ENCODE assay signal across 1 cellular context in genomic region chr4:157220026-157220881, GRCh38.
A peak's percentile ranks its signal among the peaks of the same experiment; 100 is the strongest.
TF ChIP-seq lines count a peak whose summit lies in the region.

Gene GRIA2 (plus strand): TSS chr4:157220728. CDS start chr4:157221043, 315 bp downstream.

TF ChIP-seq in H1, 55 proteins besides CTCF, POLR2A, EP300 and RAD21 (continued from another document):
- TF ChIP-seq MAX (IDR thresholded peaks at IDR 0.05) (peak; percentile 66), BACH1 (IDR thresholded peaks at IDR 0.05; ENCODE audit: low read length) (peak; percentile 66; the same call in 1 of the 2 replicates), KDM4A (IDR thresholded peaks at IDR 0.05; ENCODE audit: low read depth, low read length, severe bottlenecking) (peak; percentile 69), CBX8 (IDR thresholded peaks at IDR 0.05; ENCODE audit: borderline replicate concordance, low read depth, low read length) (no peak), HDAC2 (IDR thresholded peaks at IDR 0.05; ENCODE audit: borderline replicate concordance in 1 of 2, low read depth in 2 of 2, low read length in 2 of 2) (peak; percentile 89 to 91; a peak in 3 of 4 replicates), SUZ12 (IDR thresholded peaks at IDR 0.05; ENCODE audit: low read length) (peak; percentile 15; the same call in 1 of the 2 replicates), TAF7 (optimal IDR thresholded peaks at IDR 0.05; ENCODE audit: borderline replicate concordance, low read depth, low read length) (peak; percentile 53), KDM1A (IDR thresholded peaks at IDR 0.05; ENCODE audit: borderline replicate concordance, low read length) (no peak; the same call in 1 of the 2 replicates), RBBP5 (IDR thresholded peaks at IDR 0.05; ENCODE audit: borderline replicate concordance, low read depth, low read length) (peak; percentile 85), CHD2 (IDR thresholded peaks at IDR 0.05; ENCODE audit: low read length) (0 out of 2 replicates have a peak, but pooled peaks have one; percentile 27), SP4 (IDR thresholded peaks at IDR 0.05; ENCODE audit: low read length) (no peak), NRF1 (IDR thresholded peaks at IDR 0.05; ENCODE audit: low read depth, low read length) (no peak), ZNF274 (IDR thresholded peaks at IDR 0.05; ENCODE audit: borderline replicate concordance, extremely low read depth, low read length) (no peak), ASH2L (IDR thresholded peaks at IDR 0.05; ENCODE audit: low read length) (peak; percentile 61), SIN3A (conservative IDR thresholded peaks at IDR 0.05 in 1 of 2, IDR thresholded peaks at IDR 0.05 in 1 of 2; ENCODE audit: low read depth in 1 of 2, low read length in 2 of 2) (peak; percentile 95 to 96; a peak in 3 of 4 replicates)
- TF ChIP-seq, protein P1, sequence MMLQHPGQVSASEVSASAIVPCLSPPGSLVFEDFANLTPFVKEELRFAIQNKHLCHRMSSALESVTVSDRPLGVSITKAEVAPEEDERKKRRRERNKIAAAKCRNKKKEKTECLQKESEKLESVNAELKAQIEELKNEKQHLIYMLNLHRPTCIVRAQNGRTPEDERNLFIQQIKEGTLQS (IDR thresholded peaks at IDR 0.05; ENCODE audit: insufficient read depth, low read depth, low read length) = no peak
